In genomic region chr10:44830022-44830421, GRCh38 we compare ENCODE assay signal across 19 cellular contexts.
DNase-seq lines count a peak whose midpoint lies in the region; ATAC-seq, FAIRE-seq and TF ChIP-seq lines count a peak whose summit lies in the region.
"Had no signal": no experiment of that assay in that cellular context is flagged by ENCODE, and none has a peak within 500 bp of the region (broad histone marks: within the 10 kb centered on the region; RNA-seq: fewer than 3 reads in every experiment).

No MANE protein-coding gene starts in this region.

- intact Hi-C loops in prostate gland (cut with DNase I): no loop called here

- no peak for TF ChIP-seq POLR2A in prostate gland (IDR thresholded peaks at IDR 0.05)

- 70% methylated on average over 4 of the region's 4 CpGs for WGBS in prostate gland

- H3K36me3 Mint-ChIP-seq in natural killer cell treated with Interleukin-12 subunit alpha and Interleukin-12 subunit beta and Interleukin-15 and Interleukin-18, amount 100 ng/mL, for 72 hours: no peaks in the 10 kb centered on the region

- peaks cover 4% of the 10 kb centered on the region in 2 donors for H3K27me3 Mint-ChIP-seq in natural killer cell treated with Interleukin-12 subunit alpha and Interleukin-12 subunit beta and Interleukin-15 and Interleukin-18, amount 100 ng/mL, for 72 hours

- no peaks in the 10 kb centered on the region for H3K36me3 ChIP-seq in brain microvascular endothelial cell (replicated peaks)
- H3K36me3 ChIP-seq in prostate gland: no peaks in the 10 kb centered on the region
- H3K36me3 ChIP-seq: spleen, vagina, WERI-Rb-1 had no signal

- FAIRE-seq in HTR-8/SVneo (lab: Jason Lieb, UNC): no peak
- FAIRE-seq: GM12878, kidney had no signal

- H3K27ac ChIP-seq in brain microvascular endothelial cell (peak overlapping the region; percentile 4), prostate gland (no peak overlapping the region)
- H3K27ac ChIP-seq: C4-2B, KMS-11, parathyroid adenoma, spleen, vagina, WERI-Rb-1 had no signal

- H3K27ac Mint-ChIP-seq in natural killer cell treated with Interleukin-12 subunit alpha and Interleukin-12 subunit beta and Interleukin-15 and Interleukin-18, amount 100 ng/mL, for 72 hours: no peak overlapping the region
- H3K27ac Mint-ChIP-seq: stimulated activated naive CD8-positive, alpha-beta T cell treated with anti-CD3 and anti-CD28 coated beads, Interleukin-15, Interleukin-2, amounts not matched to agents 100 ng/mL and 50 ng/mL, for 24 hours had no signal

- H3K27me3 ChIP-seq in brain microvascular endothelial cell (replicated peaks) (no peaks in the 10 kb centered on the region), prostate gland (replicated peaks; ENCODE audit: insufficient read depth) (no peaks in the 10 kb centered on the region)
- H3K27me3 ChIP-seq: spleen, vagina had no signal

- DNase-seq in AG20443 (ENCODE audit: low spot score) (peak; percentile 65), HTR-8/SVneo (ENCODE audit: insufficient read length, low spot score) (peak; percentile 11), brain microvascular endothelial cell (no peak), kidney tubule cell (ENCODE audit: low spot score) (peak; percentile 77), prostate gland (ENCODE audit: low spot score) (no peak), hippocampal formation (lab: John Stamatoyannopoulos, UW) (no peak)
- no peak for DNase-seq in natural killer cell treated with Interleukin-12 subunit alpha and Interleukin-12 subunit beta and Interleukin-15 and Interleukin-18, amount 100 ng/mL, for 72 hours (ENCODE audit: low spot score)
- DNase-seq: activated effector memory CD4-positive, alpha-beta T cell treated with Interleukin-2 at 50 U/mL for 16 hours; kidney; NCI-H345; spleen; WERI-Rb-1 had no signal

- in situ Hi-C loops in brain microvascular endothelial cell (cut with HindIII; ENCODE audit: low pct_ligation_motif_present, low sequenced_read_pairs): no loop called here

- TF ChIP-seq CTCF in brain microvascular endothelial cell (IDR thresholded peaks at IDR 0.05; ENCODE audit: low read depth, low read length, missing control alignments) (no peak), prostate gland (IDR thresholded peaks at IDR 0.05) (no peak)

- ATAC-seq in GM19395 (IDR thresholded peaks at IDR 0.05; ENCODE audit: unreplicated experiment): no peak
- no peak for ATAC-seq in natural killer cell treated with Interleukin-12 subunit alpha and Interleukin-12 subunit beta and Interleukin-15 and Interleukin-18, amount 100 ng/mL, for 72 hours
- ATAC-seq: GM12878 had no signal

- no peak overlapping the region for H3K4me3 ChIP-seq in brain microvascular endothelial cell (ENCODE audit: low read depth, low read length)
- no peak overlapping the region for H3K4me3 ChIP-seq in prostate gland
- H3K4me3 ChIP-seq: GM12878, spleen, vagina had no signal

- no peaks in the 10 kb centered on the region for H3K9me3 Mint-ChIP-seq in natural killer cell treated with Interleukin-12 subunit alpha and Interleukin-12 subunit beta and Interleukin-15 and Interleukin-18, amount 100 ng/mL, for 72 hours
- H3K9me3 Mint-ChIP-seq: stimulated activated naive CD8-positive, alpha-beta T cell treated with anti-CD3 and anti-CD28 coated beads, Interleukin-15, Interleukin-2, amounts not matched to agents 100 ng/mL and 50 ng/mL, for 24 hours had no signal

- no peaks in the 10 kb centered on the region for H3K4me1 ChIP-seq in prostate gland (replicated peaks)
- H3K4me1 ChIP-seq: parathyroid adenoma, spleen had no signal

- H3K4me3 Mint-ChIP-seq in natural killer cell treated with Interleukin-12 subunit alpha and Interleukin-12 subunit beta and Interleukin-15 and Interleukin-18, amount 100 ng/mL, for 72 hours: no peak overlapping the region
- H3K4me3 Mint-ChIP-seq: stimulated activated naive CD8-positive, alpha-beta T cell treated with anti-CD3 and anti-CD28 coated beads, Interleukin-15, Interleukin-2, amounts not matched to agents 100 ng/mL and 50 ng/mL, for 24 hours had no signal

- no peaks in the 10 kb centered on the region for H3K9me3 ChIP-seq in prostate gland
- H3K9me3 ChIP-seq: spleen, vagina had no signal

- H3K4me1 Mint-ChIP-seq in natural killer cell treated with Interleukin-12 subunit alpha and Interleukin-12 subunit beta and Interleukin-15 and Interleukin-18, amount 100 ng/mL, for 72 hours (ENCODE audit: low read depth in 2 of 2): no peaks in the 10 kb centered on the region

Comparison
In these comparisons a context has a peak if more than half of its experiments do, and no peak if none do; other contexts are left out.
1. DNase-seq: peak in AG20443 (single experiment), HTR-8/SVneo (single experiment) and kidney tubule cell (single experiment); none in brain microvascular endothelial cell (single experiment), prostate gland (single experiment), natural killer cell treated with Interleukin-12 subunit alpha and Interleukin-12 subunit beta and Interleukin-15 and Interleukin-18, amount 100 ng/mL, for 72 hours (single experiment) and hippocampal formation (0 of 2).